23 cellular contexts compared by ENCODE assay signal in genomic region chr11:92703431-92703830, GRCh38.
DNase-seq lines count a peak whose midpoint lies in the region; ATAC-seq and TF ChIP-seq lines count a peak whose summit lies in the region.
"Had no signal": no experiment of that assay in that cellular context is flagged by ENCODE, and none has a peak within 500 bp of the region (broad histone marks: within the 10 kb centered on the region; RNA-seq: fewer than 3 reads in every experiment).

No MANE protein-coding gene starts in this region.

- H3K9me3 Mint-ChIP-seq in glutamatergic neuron (ENCODE audit: unreplicated experiment) = peaks cover 33% of the 10 kb centered on the region
- H3K9me3 Mint-ChIP-seq in naive thymus-derived CD8-positive, alpha-beta T cell = peaks cover 0 to 16% (median 0%) of the 10 kb centered on the region in 9 donors

- H3K27me3 Mint-ChIP-seq in glutamatergic neuron (ENCODE audit: unreplicated experiment) = peaks cover 20% of the 10 kb centered on the region
- peaks cover 0 to 4% (median 0%) of the 10 kb centered on the region in 5 donors for H3K27me3 Mint-ChIP-seq in naive thymus-derived CD8-positive, alpha-beta T cell
- H3K27me3 Mint-ChIP-seq: activated CD4-positive, alpha-beta T cell treated with anti-CD3 and anti-CD28 coated beads, Interleukin-2, amount 10 ng/mL, durations not matched to agents 24 days and 14 days had no signal

- H3K4me3 Mint-ChIP-seq in glutamatergic neuron (ENCODE audit: unreplicated experiment) = peak overlapping the region; percentile 53
- H3K4me3 Mint-ChIP-seq in naive thymus-derived CD8-positive, alpha-beta T cell = no peak overlapping the region
- H3K4me3 Mint-ChIP-seq: activated CD4-positive, alpha-beta T cell treated with anti-CD3 and anti-CD28 coated beads, Interleukin-2, amount 10 ng/mL, durations not matched to agents 24 days and 14 days; dendritic cell treated with granulocyte-macrophage colony-stimulating factor and Interleukin-4, amounts not matched to agents 40 ng/mL and 50 ng/mL, for 4 days; mesothelial cell of epicardium; neural progenitor cell had no signal

- peaks cover 52% of the 10 kb centered on the region for H3K4me1 Mint-ChIP-seq in glutamatergic neuron (ENCODE audit: low read depth, unreplicated experiment)
- no peaks in the 10 kb centered on the region for H3K4me1 Mint-ChIP-seq in naive thymus-derived CD8-positive, alpha-beta T cell
- H3K4me1 Mint-ChIP-seq: activated CD4-positive, alpha-beta T cell treated with anti-CD3 and anti-CD28 coated beads, Interleukin-2, amount 10 ng/mL, durations not matched to agents 24 days and 14 days had no signal

- in situ Hi-C loops in astrocyte of the cerebellum (cut with HindIII; ENCODE audit: low sequenced_read_pairs) = no loop called here

- DNase-seq in AG04449 (ENCODE audit: low read depth, low spot score) (peak; percentile 5), HS-27A (ENCODE audit: low read depth) (peak; percentile 30), astrocyte of the cerebellum (ENCODE audit: low read depth) (peak; percentile 23), glutamatergic neuron (peak; percentile 51), CD1c-positive myeloid dendritic cell (ENCODE audit: extremely low spot score) (no peak), cerebellar cortex (ENCODE audit: low spot score) (no peak), mesenteric fat pad (ENCODE audit: low spot score) (no peak)
- DNase-seq in naive thymus-derived CD8-positive, alpha-beta T cell = no peak
- DNase-seq: activated CD4-positive, alpha-beta T cell treated with anti-CD3 and anti-CD28 coated beads, Interleukin-2, amount 10 ng/mL, durations not matched to agents 24 days and 14 days; GOT3; heart right ventricle; islet precursor cell; KG1; NCI-H1092; NCI-H2081; Peyer's patch; right cardiac atrium; stimulated activated CD4-positive, alpha-beta T cell treated with anti-CD3 and anti-CD28 coated beads, Interleukin-2, amount 100 ng/mL, for 24 hours had no signal

- peak overlapping the region; percentile 90 for H3K27ac Mint-ChIP-seq in glutamatergic neuron (ENCODE audit: unreplicated experiment)
- no peak overlapping the region for H3K27ac Mint-ChIP-seq in naive thymus-derived CD8-positive, alpha-beta T cell
- H3K27ac Mint-ChIP-seq: activated CD4-positive, alpha-beta T cell treated with anti-CD3 and anti-CD28 coated beads, Interleukin-2, amount 10 ng/mL, durations not matched to agents 24 days and 14 days; dendritic cell treated with granulocyte-macrophage colony-stimulating factor and Interleukin-4, amounts not matched to agents 40 ng/mL and 50 ng/mL, for 4 days; mesothelial cell of epicardium; neural progenitor cell had no signal

- POLR2A ChIA-PET in AG04449 (lab: Yijun Ruan, JAX) = no interaction called here
- POLR2A ChIA-PET in naive thymus-derived CD8-positive, alpha-beta T cell (lab: Charles Lee) = no interaction called here

- H3K4me3 ChIP-seq in AG04449 (ENCODE audit: low read depth, low read length) (no peak overlapping the region), astrocyte of the cerebellum (ENCODE audit: low read depth, low read length) (no peak overlapping the region)
- H3K4me3 ChIP-seq: GM12878, heart right ventricle, neural progenitor cell, Peyer's patch, vagina had no signal

- CTCF ChIA-PET in AG04449 (lab: Yijun Ruan, JAX) = no interaction called here

- ATAC-seq in naive thymus-derived CD8-positive, alpha-beta T cell = no peak
- ATAC-seq: GM12878 had no signal

- no peak for TF ChIP-seq CTCF in AG04449 (IDR thresholded peaks at IDR 0.05; ENCODE audit: insufficient read depth, low read length, missing control alignments)
- TF ChIP-seq CTCF in astrocyte of the cerebellum (IDR thresholded peaks at IDR 0.05; ENCODE audit: low read depth, low read length, missing control alignments) = no peak
- no peak for TF ChIP-seq CTCF in glutamatergic neuron (IDR thresholded peaks at IDR 0.05; ENCODE audit: partially characterized antibody, unreplicated experiment)

- peaks cover 17% of the 10 kb centered on the region for H3K36me3 Mint-ChIP-seq in glutamatergic neuron (ENCODE audit: unreplicated experiment)
- no peaks in the 10 kb centered on the region for H3K36me3 Mint-ChIP-seq in naive thymus-derived CD8-positive, alpha-beta T cell

Comparison
In these comparisons a context has a peak if more than half of its experiments do, and no peak if none do; other contexts are left out.
1. DNase-seq: peak in AG04449 (single experiment), HS-27A (single experiment), astrocyte of the cerebellum (single experiment) and glutamatergic neuron (single experiment); none in naive thymus-derived CD8-positive, alpha-beta T cell (0 of 10), CD1c-positive myeloid dendritic cell (single experiment), cerebellar cortex (single experiment) and mesenteric fat pad (single experiment).